25 cellular contexts compared by ENCODE assay signal in the genomic region with DNA sequence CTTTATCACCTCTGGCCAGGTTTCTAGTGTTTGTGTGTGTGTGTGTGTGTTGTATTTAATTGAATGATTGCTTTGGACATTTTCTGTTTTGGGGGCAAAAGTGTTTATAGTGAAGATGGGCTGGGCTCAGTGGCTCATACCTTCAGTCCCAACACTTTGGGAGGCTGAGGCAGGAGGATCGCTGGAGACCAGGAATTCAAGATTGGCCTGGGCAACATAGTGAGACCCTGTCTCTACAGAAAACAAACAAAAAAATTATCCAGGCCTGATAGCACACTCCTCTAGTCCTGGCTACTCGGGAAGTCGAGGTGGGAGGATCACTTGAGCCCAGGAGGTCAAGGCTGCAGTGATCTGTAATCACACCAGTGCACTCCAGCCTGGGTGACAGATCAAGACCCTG. TPM values are rescaled to one million over a fixed set of nuclear protein-coding genes. Genes with fewer than 3 reads are reported as not detected.
DNase-seq lines count a peak whose midpoint lies in the region; ATAC-seq, FAIRE-seq and TF ChIP-seq lines count a peak whose summit lies in the region.
"Had no signal": no experiment of that assay in that cellular context is flagged by ENCODE, and none has a peak within 500 bp of the region (broad histone marks: within the 10 kb centered on the region; RNA-seq: fewer than 3 reads in every experiment).

No MANE protein-coding gene starts in this region.

- no peak for FAIRE-seq in HepG2 (lab: Jason Lieb, UNC)
- FAIRE-seq: GM12878 had no signal

- in situ Hi-C loops in HepG2 (cut with HindIII; ENCODE audit: extremely low pct_ligation_motif_present, low pct_unique_long_range_greater_than_20kb), result no loop called here

- H3K4me3 ChIP-seq in HepG2 (replicated peaks in 1 of 3; ENCODE audit: insufficient read depth in 1 of 3, low read depth in 2 of 3, low read length in 3 of 3) (no peak overlapping the region), right lobe of liver (no peak overlapping the region), skeletal muscle tissue (ENCODE audit: low read length in 3 of 3) (no peak overlapping the region)
- H3K4me3 ChIP-seq: GM12878, GM23338, MG63, SJSA1 had no signal

- intact Hi-C loops in activated CD4-positive, alpha-beta T cell treated with anti-CD3 and anti-CD28 coated beads, Interleukin-2, amount 10 ng/mL, durations not matched to agents 24 days and 14 days (cut with micrococcal nuclease), result no loop called here
- intact Hi-C loops in activated CD4-positive, alpha-beta T cell treated with anti-CD3 and anti-CD28 coated beads for 36 hours (cut with DNase I, micrococcal nuclease), result no loop called here
- intact Hi-C loops in HepG2 (cut with micrococcal nuclease; ENCODE audit: unreplicated experiment), result loop anchor here (5.0 to 10.0 kb wide), 2 partner anchors 75 to 153 kb away; a partner anchor contains a TSS
- intact Hi-C loops in right lobe of liver (cut with DNase I), result loop anchor here in 1 of 2 donors (10.0 kb wide), 1 partner anchor 193 kb away; no protein-coding TSS in a partner anchor

- no peaks in the 10 kb centered on the region for H3K9me3 ChIP-seq in HepG2 (ENCODE audit: low read length)
- H3K9me3 ChIP-seq in right lobe of liver, result no peaks in the 10 kb centered on the region
- no peaks in the 10 kb centered on the region for H3K9me3 ChIP-seq in skeletal muscle tissue (ENCODE audit: control insufficient read depth in 3 of 3, low read length in 3 of 3)
- H3K9me3 ChIP-seq: Caco-2, MG63, SJSA1 had no signal

- TF ChIP-seq POLR2A in HepG2 (IDR thresholded peaks at IDR 0.05; ENCODE audit: insufficient read depth in 1 of 2, low read depth in 2 of 2, low read length in 2 of 2) (no peak), right lobe of liver (IDR thresholded peaks at IDR 0.05) (no peak)

- H3K9me3 Mint-ChIP-seq in activated CD4-positive, alpha-beta T cell treated with anti-CD3 and anti-CD28 coated beads, Interleukin-2, amount 10 ng/mL, durations not matched to agents 24 days and 14 days, result no peaks in the 10 kb centered on the region
- no peaks in the 10 kb centered on the region for H3K9me3 Mint-ChIP-seq in activated CD4-positive, alpha-beta T cell treated with anti-CD3 and anti-CD28 coated beads for 36 hours (ENCODE audit: low read depth)
- no peaks in the 10 kb centered on the region for H3K9me3 Mint-ChIP-seq in central memory CD8-positive, alpha-beta T cell
- H3K9me3 Mint-ChIP-seq: CD8-positive, alpha-beta T cell; GM23338; H9; HFFc6 had no signal

- POLR2A ChIA-PET in activated CD4-positive, alpha-beta T cell treated with anti-CD3 and anti-CD28 coated beads for 36 hours (lab: Charles Lee), result no interaction called here
- POLR2A ChIA-PET in HepG2 (lab: Yijun Ruan, JAX), result no interaction called here

- no peaks in the 10 kb centered on the region for H3K27me3 Mint-ChIP-seq in activated CD4-positive, alpha-beta T cell treated with anti-CD3 and anti-CD28 coated beads, Interleukin-2, amount 10 ng/mL, durations not matched to agents 24 days and 14 days
- H3K27me3 Mint-ChIP-seq in activated CD4-positive, alpha-beta T cell treated with anti-CD3 and anti-CD28 coated beads for 36 hours, result no peaks in the 10 kb centered on the region
- H3K27me3 Mint-ChIP-seq in central memory CD8-positive, alpha-beta T cell, result no peaks in the 10 kb centered on the region

- no peak overlapping the region for H2AFZ ChIP-seq in HepG2 (ENCODE audit: low read length)
- H2AFZ ChIP-seq: GM23338 had no signal

- H3K4me1 Mint-ChIP-seq in activated CD4-positive, alpha-beta T cell treated with anti-CD3 and anti-CD28 coated beads, Interleukin-2, amount 10 ng/mL, durations not matched to agents 24 days and 14 days, result peaks cover 47% of the 10 kb centered on the region
- peaks cover 38% of the 10 kb centered on the region for H3K4me1 Mint-ChIP-seq in activated CD4-positive, alpha-beta T cell treated with anti-CD3 and anti-CD28 coated beads for 36 hours
- H3K4me1 Mint-ChIP-seq in central memory CD8-positive, alpha-beta T cell, result peaks cover 30% of the 10 kb centered on the region
- H3K4me1 Mint-ChIP-seq: GM23338, H9 had no signal

- ATAC-seq in activated CD4-positive, alpha-beta T cell treated with anti-CD3 and anti-CD28 coated beads for 36 hours, result no peak
- ATAC-seq in HepG2 (no peak), right lobe of liver (no peak)
- ATAC-seq in central memory CD8-positive, alpha-beta T cell (replicated peaks; ENCODE audit: extremely low read depth, poor library complexity, severe bottlenecking), result no peak
- ATAC-seq: CD8-positive, alpha-beta T cell; GM12878; GM23338 had no signal

- no peak for TF ChIP-seq RAD21 in HepG2 (CRISPR knock-in tag; IDR thresholded peaks at IDR 0.05)

- no peak for DNase-seq in activated CD4-positive, alpha-beta T cell treated with anti-CD3 and anti-CD28 coated beads, Interleukin-2, amount 10 ng/mL, durations not matched to agents 24 days and 14 days
- DNase-seq in activated CD4-positive, alpha-beta T cell treated with anti-CD3 and anti-CD28 coated beads for 36 hours, result no peak
- DNase-seq in HepG2 (ENCODE audit: low spot score), result no peak
- no peak for DNase-seq in right lobe of liver
- DNase-seq in central memory CD8-positive, alpha-beta T cell (ENCODE audit: low spot score in 2 of 2), result no peak
- DNase-seq in 8988T, result no peak
- no peak for DNase-seq in C1 segment of cervical spinal cord (lab: John Stamatoyannopoulos, UW)
- DNase-seq: Caco-2; CD8-positive, alpha-beta T cell; EL; GDM1; H9; HFFc6; KBM-7; MG63; NCI-H1105 treated with DMSO at 0.1 percent for 48 hours; NCI-H146; NCI-H2029; NCI-H526 treated with DMSO at 0.1 percent for 48 hours; Right ventricle myocardium superior; RPMI8226 had no signal

- TF ChIP-seq CTCF in HepG2 (CRISPR knock-in tag; IDR thresholded peaks at IDR 0.05), result no peak
- no peak for TF ChIP-seq CTCF in right lobe of liver (IDR thresholded peaks at IDR 0.05)

- H3K9ac ChIP-seq in HepG2 (ENCODE audit: insufficient read depth, low read depth, low read length), result no peak overlapping the region
- peak overlapping the region in 2 of 3 donors; percentile 48 to 68 for H3K9ac ChIP-seq in skeletal muscle tissue (ENCODE audit: low read depth in 1 of 3, low read length in 3 of 3)

- H3K36me3 ChIP-seq in HepG2 (replicated peaks in 1 of 2; ENCODE audit: control insufficient read depth in 1 of 2, insufficient read depth in 2 of 2, low read length in 2 of 2), result peaks cover 0 to 18% of the 10 kb centered on the region in 2 experiments
- H3K36me3 ChIP-seq in right lobe of liver, result peaks cover 0 to 7% (median under 1%) of the 10 kb centered on the region in 4 donors
- H3K36me3 ChIP-seq in skeletal muscle tissue (ENCODE audit: control insufficient read depth in 3 of 3, insufficient read depth in 3 of 3, low read length in 3 of 3), result peaks cover 0 to 6% (median 6%) of the 10 kb centered on the region in 3 donors
- H3K36me3 ChIP-seq: MG63 had no signal

- H3K4me3 Mint-ChIP-seq in activated CD4-positive, alpha-beta T cell treated with anti-CD3 and anti-CD28 coated beads, Interleukin-2, amount 10 ng/mL, durations not matched to agents 24 days and 14 days, result no peak overlapping the region
- H3K4me3 Mint-ChIP-seq in activated CD4-positive, alpha-beta T cell treated with anti-CD3 and anti-CD28 coated beads for 36 hours, result no peak overlapping the region
- H3K4me3 Mint-ChIP-seq in central memory CD8-positive, alpha-beta T cell, result no peak overlapping the region
- H3K4me3 Mint-ChIP-seq: CD8-positive, alpha-beta T cell; GM23338; H9; HFFc6 had no signal

- CTCF ChIA-PET in activated CD4-positive, alpha-beta T cell treated with anti-CD3 and anti-CD28 coated beads for 36 hours (lab: Charles Lee), result interaction anchor here (0.7 to 1.4 kb wide), 5 partner anchors 68 to 549 kb away, joined by 3 read pairs; no protein-coding TSS in a partner anchor
- CTCF ChIA-PET in HepG2 (lab: Yijun Ruan, JAX; ENCODE audit: low intra/inter-chr PET ratio, low total read pairs), result no interaction called here

- H3K27ac ChIP-seq in HepG2 (ENCODE audit: extremely low read length, insufficient read depth, low read length) (no peak overlapping the region), right lobe of liver (no peak overlapping the region), skeletal muscle tissue (ENCODE audit: low read depth, low read length) (peak overlapping the region; percentile 89)
- H3K27ac ChIP-seq: SJSA1 had no signal

- no peak overlapping the region for H3K4me2 ChIP-seq in HepG2 (ENCODE audit: low read depth, low read length)
- H3K4me2 ChIP-seq: GM23338 had no signal

- no peaks in the 10 kb centered on the region for H3K79me2 ChIP-seq in HepG2 (ENCODE audit: insufficient read depth, low read length)

- H3K27me3 ChIP-seq in HepG2 (ENCODE audit: control insufficient read depth in 1 of 2, insufficient read depth in 2 of 2, low read length in 2 of 2) (no peaks in the 10 kb centered on the region), right lobe of liver (no peaks in the 10 kb centered on the region), skeletal muscle tissue (ENCODE audit: control insufficient read depth in 3 of 3, insufficient read depth in 3 of 3, low read length in 3 of 3) (no peaks in the 10 kb centered on the region)
- H3K27me3 ChIP-seq: MG63, SJSA1 had no signal

- peaks cover 38% of the 10 kb centered on the region for H3K36me3 Mint-ChIP-seq in activated CD4-positive, alpha-beta T cell treated with anti-CD3 and anti-CD28 coated beads, Interleukin-2, amount 10 ng/mL, durations not matched to agents 24 days and 14 days (ENCODE audit: low read depth)
- peaks cover 18% of the 10 kb centered on the region for H3K36me3 Mint-ChIP-seq in activated CD4-positive, alpha-beta T cell treated with anti-CD3 and anti-CD28 coated beads for 36 hours (ENCODE audit: low read depth)
- peaks cover 15% of the 10 kb centered on the region for H3K36me3 Mint-ChIP-seq in central memory CD8-positive, alpha-beta T cell (ENCODE audit: insufficient read depth)

- no peaks in the 10 kb centered on the region for H4K20me1 ChIP-seq in HepG2 (ENCODE audit: insufficient read depth, low read length)

- WGBS in HepG2 (ENCODE audit: low lambda C conversion rate), result 75% methylated on average over 3 of the region's 3 CpGs
- WGBS in right lobe of liver (ENCODE audit: insufficient coverage, low coverage, low lambda C conversion rate, missing lambda C conversion rate), result 64% methylated on average over 2 of the region's 3 CpGs

- H3K27ac Mint-ChIP-seq in activated CD4-positive, alpha-beta T cell treated with anti-CD3 and anti-CD28 coated beads, Interleukin-2, amount 10 ng/mL, durations not matched to agents 24 days and 14 days, result peak overlapping the region; percentile 46
- H3K27ac Mint-ChIP-seq in activated CD4-positive, alpha-beta T cell treated with anti-CD3 and anti-CD28 coated beads for 36 hours, result no peak overlapping the region
- H3K27ac Mint-ChIP-seq in central memory CD8-positive, alpha-beta T cell (ENCODE audit: low read depth), result peak overlapping the region; percentile 65
- H3K27ac Mint-ChIP-seq: CD8-positive, alpha-beta T cell; HFFc6 had no signal

- BruUV-seq in HepG2 (replicated peaks; lab: Mats Ljungman, UMichigan), result no TSS peak

- TF ChIP-seq EP300 in HepG2 (IDR thresholded peaks at IDR 0.05; ENCODE audit: low read depth in 2 of 2, low read length in 2 of 2) (no peak), HepG2 (CRISPR knock-in tag; IDR thresholded peaks at IDR 0.05; ENCODE audit: borderline replicate concordance) (no peak)

- H3K4me1 ChIP-seq in HepG2 (ENCODE audit: insufficient read depth, low read length), result no peaks in the 10 kb centered on the region
- no peaks in the 10 kb centered on the region for H3K4me1 ChIP-seq in right lobe of liver
- H3K4me1 ChIP-seq in skeletal muscle tissue (ENCODE audit: control insufficient read depth in 3 of 3, insufficient read depth in 3 of 3, low read length in 3 of 3), result peaks cover 8 to 11% (median 9%) of the 10 kb centered on the region in 3 donors
- H3K4me1 ChIP-seq: Caco-2, SJSA1 had no signal

RNA-seq across cellular contexts. Expression of a gene that starts 37.5 kb away (rescaled TPM):
- total RNA-seq in activated CD4-positive, alpha-beta T cell treated with anti-CD3 and anti-CD28 coated beads, Interleukin-2, amount 10 ng/mL, durations not matched to agents 24 days and 14 days, result 234 and 238 TPM in 2 replicates
- 100 to 1,000 TPM; 134 to 191 TPM for total RNA-seq in activated CD4-positive, alpha-beta T cell treated with anti-CD3 and anti-CD28 coated beads for 36 hours
- total RNA-seq in HepG2 (2016; rRNA removed; fragmentation: Illumina TruSeq; extraction: Trizol), result 13.9 and 53.3 TPM in 2 replicates
- total RNA-seq in HepG2 (2016; cell fraction: cytosol; rRNA removed; fragmentation: Illumina TruSeq; extraction: Trizol; ENCODE audit: low read depth), result 8.1 and 14.0 TPM in 2 replicates
- total RNA-seq in HepG2 (2016; cell fraction: insoluble cytoplasmic fraction; rRNA removed; fragmentation: Illumina TruSeq; extraction: Trizol), result 13.1 and 49.9 TPM in 2 replicates
- 13.5 and 14.0 TPM in 2 replicates for total RNA-seq in HepG2 (2016; cell fraction: membrane; rRNA removed; fragmentation: Illumina TruSeq; extraction: Trizol)
- total RNA-seq in HepG2 (2016; cell fraction: nucleus; rRNA removed; fragmentation: Illumina TruSeq; extraction: Trizol), result 20.2 and 24.8 TPM in 2 replicates
- polyA plus RNA-seq in HepG2 (2011; rRNA removed), result 25.6 and 37.6 TPM in 2 replicates
- polyA plus RNA-seq in HepG2 (2011; cell fraction: cytosol; rRNA removed), result 27.1 and 28.9 TPM in 2 replicates
- polyA plus RNA-seq in HepG2 (2011; cell fraction: nucleus; rRNA removed), result 16.5 and 18.5 TPM in 2 replicates
- polyA plus RNA-seq in HepG2 (2012), result 17.6 and 31.9 TPM in 2 replicates
- 3.7 and 4.5 TPM in 2 replicates for polyA plus RNA-seq in HepG2 (2016; cell fraction: cytosol; fragmentation: Illumina TruSeq; extraction: Trizol; ENCODE audit: low read depth)
- 101 and 117 TPM in 2 replicates for polyA plus RNA-seq in HepG2 (2016; cell fraction: insoluble cytoplasmic fraction; fragmentation: Illumina TruSeq; extraction: Trizol; ENCODE audit: low read depth)
- polyA plus RNA-seq in HepG2 (2016; cell fraction: membrane; fragmentation: Illumina TruSeq; extraction: Trizol; ENCODE audit: low read depth), result 10.9 and 12.5 TPM in 2 replicates
- polyA plus RNA-seq in HepG2 (2016; cell fraction: nucleus; fragmentation: Illumina TruSeq; extraction: Trizol; ENCODE audit: insufficient read depth, low read depth), result 50.9 and 54.7 TPM in 2 replicates
- 36.8 and 136 TPM in 2 replicates for polyA minus RNA-seq in HepG2 (2011; rRNA and poly(A)+ RNA removed; ENCODE audit: low replicate concordance)
- polyA minus RNA-seq in HepG2 (2011; cell fraction: cytosol; rRNA and poly(A)+ RNA removed), result 17.9 and 20.5 TPM in 2 replicates
- 8.1 and 9.6 TPM in 2 replicates for polyA minus RNA-seq in HepG2 (2011; cell fraction: nucleus; rRNA and poly(A)+ RNA removed)
- 10 to 100 TPM; 10.9 to 35.5 (median 29.2) TPM for total RNA-seq in right lobe of liver
- total RNA-seq in skeletal muscle tissue, result 26.1 TPM

RNA-seq across cellular contexts. Expression of a gene that starts 37.6 kb away (rescaled TPM):
- 27.1 and 30.7 TPM in 2 replicates for total RNA-seq in activated CD4-positive, alpha-beta T cell treated with anti-CD3 and anti-CD28 coated beads, Interleukin-2, amount 10 ng/mL, durations not matched to agents 24 days and 14 days
- 10 to 100 TPM; 19.7 to 19.8 TPM for total RNA-seq in activated CD4-positive, alpha-beta T cell treated with anti-CD3 and anti-CD28 coated beads for 36 hours
- total RNA-seq in HepG2 (2016; rRNA removed; fragmentation: Illumina TruSeq; extraction: Trizol), result 9.8 and 11.3 TPM in 2 replicates
- 6.9 and 7.8 TPM in 2 replicates for total RNA-seq in HepG2 (2016; cell fraction: cytosol; rRNA removed; fragmentation: Illumina TruSeq; extraction: Trizol; ENCODE audit: low read depth)
- 8.4 and 10.3 TPM in 2 replicates for total RNA-seq in HepG2 (2016; cell fraction: insoluble cytoplasmic fraction; rRNA removed; fragmentation: Illumina TruSeq; extraction: Trizol)
- 5.6 and 5.7 TPM in 2 replicates for total RNA-seq in HepG2 (2016; cell fraction: membrane; rRNA removed; fragmentation: Illumina TruSeq; extraction: Trizol)
- 15.8 and 16.9 TPM in 2 replicates for total RNA-seq in HepG2 (2016; cell fraction: nucleus; rRNA removed; fragmentation: Illumina TruSeq; extraction: Trizol)
- 7.4 and 7.9 TPM in 2 replicates for polyA plus RNA-seq in HepG2 (2011; rRNA removed)
- 3.4 and 4.0 TPM in 2 replicates for polyA plus RNA-seq in HepG2 (2011; cell fraction: cytosol; rRNA removed)
- polyA plus RNA-seq in HepG2 (2011; cell fraction: nucleus; rRNA removed), result 10.1 and 12.5 TPM in 2 replicates
- 4.6 and 6.0 TPM in 2 replicates for polyA plus RNA-seq in HepG2 (2012)
- 1.3 and 2.0 TPM in 2 replicates for polyA plus RNA-seq in HepG2 (2016; cell fraction: cytosol; fragmentation: Illumina TruSeq; extraction: Trizol; ENCODE audit: low read depth)
- polyA plus RNA-seq in HepG2 (2016; cell fraction: insoluble cytoplasmic fraction; fragmentation: Illumina TruSeq; extraction: Trizol; ENCODE audit: low read depth), result 4.1 and 5.3 TPM in 2 replicates
- polyA plus RNA-seq in HepG2 (2016; cell fraction: membrane; fragmentation: Illumina TruSeq; extraction: Trizol; ENCODE audit: low read depth), result 1.4 and 1.8 TPM in 2 replicates
- 18.3 and 20.1 TPM in 2 replicates for polyA plus RNA-seq in HepG2 (2016; cell fraction: nucleus; fragmentation: Illumina TruSeq; extraction: Trizol; ENCODE audit: insufficient read depth, low read depth)
- 19.3 and 35.9 TPM in 2 replicates for polyA minus RNA-seq in HepG2 (2011; rRNA and poly(A)+ RNA removed; ENCODE audit: low replicate concordance)
- polyA minus RNA-seq in HepG2 (2011; cell fraction: cytosol; rRNA and poly(A)+ RNA removed), result 3.6 and 3.8 TPM in 2 replicates
- polyA minus RNA-seq in HepG2 (2011; cell fraction: nucleus; rRNA and poly(A)+ RNA removed), result 19.4 and 21.5 TPM in 2 replicates
- total RNA-seq in right lobe of liver, result 1 to 10 TPM; 4.6 to 6.7 (median 6.0) TPM
- total RNA-seq in skeletal muscle tissue, result 8.4 TPM
